ENCODE assay signal across 9 cellular contexts in the genomic region with DNA sequence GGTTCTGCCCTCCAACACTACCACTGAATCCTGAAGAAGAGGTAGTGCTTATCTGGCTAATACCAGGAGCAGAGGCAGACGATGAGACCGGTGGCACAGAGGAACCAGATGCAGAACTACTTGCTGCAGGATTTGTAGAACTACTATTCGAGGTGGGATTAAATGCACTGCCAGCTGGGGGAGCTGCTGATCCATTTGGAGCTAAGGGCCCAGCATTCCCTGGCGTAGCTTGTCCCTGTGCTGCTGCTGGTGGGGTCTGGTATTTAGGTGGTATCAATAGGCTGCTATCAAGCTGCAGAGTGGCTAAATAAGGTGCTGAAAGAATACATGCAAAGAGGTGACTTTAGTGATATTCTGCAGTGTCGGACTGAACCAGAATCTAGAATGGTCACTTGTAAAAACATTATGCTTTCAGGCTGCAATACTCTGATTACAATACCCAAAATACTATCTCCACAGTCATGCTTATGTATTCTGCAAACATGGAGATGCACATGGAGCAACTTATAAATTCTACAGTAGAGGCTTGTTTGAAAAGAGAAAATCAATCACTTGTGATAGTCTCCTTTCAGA.
DNase-seq lines count a peak whose midpoint lies in the region; ATAC-seq and TF ChIP-seq lines count a peak whose summit lies in the region.
"Had no signal": no experiment of that assay in that cellular context is flagged by ENCODE, and none has a peak within 500 bp of the region (broad histone marks: within the 10 kb centered on the region; RNA-seq: fewer than 3 reads in every experiment).

No MANE protein-coding gene starts in this region.

- peaks cover 2 to 63% (median 2%) of the 10 kb centered on the region in 3 donors for H3K36me3 ChIP-seq in tibial nerve

- H3K27ac ChIP-seq in C4-2B (no peak overlapping the region), RWPE1 (no peak overlapping the region), tibial nerve (no peak overlapping the region)
- H3K27ac ChIP-seq: stomach had no signal

- H3K4me1 ChIP-seq in tibial nerve: peaks cover 0 to 16% (median 3%) of the 10 kb centered on the region in 4 donors

- no peaks in the 10 kb centered on the region for H3K27me3 ChIP-seq in tibial nerve
- H3K27me3 ChIP-seq: stomach had no signal

- POLR2A ChIA-PET in RWPE1 (lab: Yijun Ruan, JAX; ENCODE audit: low non-redundant PET): no interaction called here

- no peak for TF ChIP-seq POLR2A in tibial nerve (IDR thresholded peaks at IDR 0.05)

- H3K4me3 ChIP-seq in tibial nerve: no peak overlapping the region
- H3K4me3 ChIP-seq: stomach had no signal

- CTCF ChIA-PET in RWPE1 (lab: Yijun Ruan, JAX): interaction anchor here (0.5 to 1.4 kb wide), 3 partner anchors 11 to 133 kb away, joined by 3 to 5 read pairs (median 3); no protein-coding TSS in a partner anchor

- TF ChIP-seq CTCF in C4-2B (conservative IDR thresholded peaks at IDR 0.05) (peak; percentile 63), GM12872 (IDR thresholded peaks at IDR 0.05; ENCODE audit: insufficient read depth, low read depth, low read length) (peak; percentile 43), RWPE1 (conservative IDR thresholded peaks at IDR 0.05; ENCODE audit: low read depth) (peak; percentile 21; the same call in 1 of the 2 replicates), tibial nerve (IDR thresholded peaks at IDR 0.05) (peak in 1 of 5 experiments; percentile 6)

- no peak for ATAC-seq in HG02623 (IDR thresholded peaks at IDR 0.05; ENCODE audit: unreplicated experiment)
- ATAC-seq in GM19463 (IDR thresholded peaks at IDR 0.05; ENCODE audit: unreplicated experiment): no peak
- no peak for ATAC-seq in GM18520 (IDR thresholded peaks at IDR 0.05; ENCODE audit: unreplicated experiment)

- DNase-seq in RWPE1 (ENCODE audit: low spot score) (no peak), iPS-NIHi11 (ENCODE audit: low spot score) (peak; percentile 37), tibial nerve (ENCODE audit: low spot score in 2 of 2) (no peak)
- DNase-seq: stomach had no signal

- WGBS in tibial nerve, 2 donors: 65 to 88% methylated on average over 5 of the region's 5 CpGs

- H3K9me3 ChIP-seq in tibial nerve: no peaks in the 10 kb centered on the region
- H3K9me3 ChIP-seq: stomach had no signal

- no peak for TF ChIP-seq EP300 in tibial nerve (IDR thresholded peaks at IDR 0.05)
